9 cellular contexts compared by ENCODE assay signal in genomic region chr5:173614591-173614990, GRCh38. TPM values are rescaled to one million over a fixed set of nuclear protein-coding genes. Genes with fewer than 3 reads are reported as not detected.
DNase-seq lines count a peak whose midpoint lies in the region; ATAC-seq and TF ChIP-seq lines count a peak whose summit lies in the region.
"Had no signal": no experiment of that assay in that cellular context is flagged by ENCODE, and none has a peak within 500 bp of the region (broad histone marks: within the 10 kb centered on the region; RNA-seq: fewer than 3 reads in every experiment).

No MANE protein-coding gene starts in this region.

- no peaks in the 10 kb centered on the region for H3K27me3 ChIP-seq in smooth muscle cell (ENCODE audit: low read depth)

- H3K27me3 Mint-ChIP-seq in activated CD4-positive, alpha-beta T cell treated with anti-CD3 and anti-CD28 coated beads, Interleukin-2, amount 10 ng/mL, durations not matched to agents 7 days and 5 days = no peaks in the 10 kb centered on the region

- H3K9ac ChIP-seq in smooth muscle cell (ENCODE audit: low read depth) = peak overlapping the region; percentile 34

- CTCF ChIA-PET in activated CD4-positive, alpha-beta T cell treated with anti-CD3 and anti-CD28 coated beads, Interleukin-2, amount 10 ng/mL, durations not matched to agents 7 days and 5 days (lab: Charles Lee) = interaction anchor here (1.4 to 2.1 kb wide), 3 partner anchors 14 to 329 kb away, joined by 4 to 7 read pairs (median 4); no protein-coding TSS in a partner anchor

- POLR2A ChIA-PET in activated CD4-positive, alpha-beta T cell treated with anti-CD3 and anti-CD28 coated beads, Interleukin-2, amount 10 ng/mL, durations not matched to agents 7 days and 5 days (lab: Charles Lee) = no interaction called here

- peaks cover 6% of the 10 kb centered on the region for H3K36me3 ChIP-seq in smooth muscle cell (ENCODE audit: low read depth)

- TF ChIP-seq CTCF in WI38 (IDR thresholded peaks at IDR 0.05; ENCODE audit: low read depth, low read length) (no peak), fibroblast of villous mesenchyme (IDR thresholded peaks at IDR 0.05; ENCODE audit: insufficient read depth, low read depth, low read length) (no peak), smooth muscle cell (IDR thresholded peaks at IDR 0.05; ENCODE audit: borderline replicate concordance, insufficient read depth, poor library complexity, severe bottlenecking) (no peak)

- H3K27ac Mint-ChIP-seq in activated CD4-positive, alpha-beta T cell treated with anti-CD3 and anti-CD28 coated beads, Interleukin-2, amount 10 ng/mL, durations not matched to agents 7 days and 5 days = no peak overlapping the region

- H3K79me2 ChIP-seq in smooth muscle cell (ENCODE audit: low read depth) = peaks cover 56% of the 10 kb centered on the region

- H3K4me2 ChIP-seq in smooth muscle cell = peak overlapping the region; percentile 86

- no peak for DNase-seq in activated CD4-positive, alpha-beta T cell treated with anti-CD3 and anti-CD28 coated beads, Interleukin-2, amount 10 ng/mL, durations not matched to agents 7 days and 5 days
- DNase-seq in activated CD4-positive, alpha-beta T cell treated with anti-CD3 and anti-CD28 coated beads, Interleukin-2, amount 50 U/mL, for 48 hours = no peak
- DNase-seq in fibroblast of villous mesenchyme (ENCODE audit: low read depth) (no peak), smooth muscle cell (lab: John Stamatoyannopoulos, UW; ENCODE audit: unreplicated experiment) (no peak), UCSD-AML1 (lab: John Stamatoyannopoulos, UW; ENCODE audit: unreplicated experiment) (no peak), SKM-1 treated with dmso at 0.1 percent for 144 hours (lab: John Stamatoyannopoulos, UW; ENCODE audit: unreplicated experiment) (no peak)
- DNase-seq: activated gamma-delta T cell treated with Interleukin-2 at 50 U/mL for 16 hours had no signal

- H3K9me3 Mint-ChIP-seq in activated CD4-positive, alpha-beta T cell treated with anti-CD3 and anti-CD28 coated beads, Interleukin-2, amount 10 ng/mL, durations not matched to agents 7 days and 5 days = no peaks in the 10 kb centered on the region

- peak overlapping the region; percentile 91 for H3K4me3 Mint-ChIP-seq in activated CD4-positive, alpha-beta T cell treated with anti-CD3 and anti-CD28 coated beads, Interleukin-2, amount 10 ng/mL, durations not matched to agents 7 days and 5 days

- no peak overlapping the region for H2AFZ ChIP-seq in smooth muscle cell (ENCODE audit: low read depth)

- no peak for ATAC-seq in HG03175 (IDR thresholded peaks at IDR 0.05; ENCODE audit: unreplicated experiment)

- WGBS in smooth muscle cell (ENCODE audit: low lambda C conversion rate) = 77% methylated on average over 7 of the region's 7 CpGs

- H3K27ac ChIP-seq in smooth muscle cell (ENCODE audit: low read depth) = no peak overlapping the region

- no peaks in the 10 kb centered on the region for H3K9me3 ChIP-seq in smooth muscle cell (replicated peaks; ENCODE audit: low read depth)

- H3F3A ChIP-seq in smooth muscle cell (ENCODE audit: low read depth) = no peaks in the 10 kb centered on the region

- peaks cover 42% of the 10 kb centered on the region for H3K4me1 Mint-ChIP-seq in activated CD4-positive, alpha-beta T cell treated with anti-CD3 and anti-CD28 coated beads, Interleukin-2, amount 10 ng/mL, durations not matched to agents 7 days and 5 days

- H3K4me3 ChIP-seq in WI38 (ENCODE audit: low read depth, low read length) = peak overlapping the region; percentile 86
- peak overlapping the region; percentile 87 for H3K4me3 ChIP-seq in fibroblast of villous mesenchyme (ENCODE audit: low read depth, low read length)
- peak overlapping the region; percentile 88 for H3K4me3 ChIP-seq in smooth muscle cell

- H3K4me1 ChIP-seq in smooth muscle cell (ENCODE audit: low read depth) = peaks cover 23% of the 10 kb centered on the region

- peaks cover 62% of the 10 kb centered on the region for H4K20me1 ChIP-seq in smooth muscle cell (ENCODE audit: low read depth)

- peaks cover 26% of the 10 kb centered on the region for H3K36me3 Mint-ChIP-seq in activated CD4-positive, alpha-beta T cell treated with anti-CD3 and anti-CD28 coated beads, Interleukin-2, amount 10 ng/mL, durations not matched to agents 7 days and 5 days (ENCODE audit: low read depth)

RNA-seq across cellular contexts. Expression of gene BOD1, which starts 1.9 kb away (rescaled TPM):
- 10 to 100 TPM; 17.7 to 22.6 TPM for total RNA-seq in activated CD4-positive, alpha-beta T cell treated with anti-CD3 and anti-CD28 coated beads, Interleukin-2, amount 10 ng/mL, durations not matched to agents 7 days and 5 days
- total RNA-seq in fibroblast of villous mesenchyme (66.0 and 74.3 TPM in 2 replicates), smooth muscle cell (53.3 and 58.3 TPM in 2 replicates)
- polyA plus RNA-seq in smooth muscle cell = 51.3 and 56.5 TPM in 2 replicates
